In genomic region chr15:64030123-64030522, GRCh38 we compare ENCODE assay signal across 28 cellular contexts. TPM values are rescaled to one million over a fixed set of nuclear protein-coding genes. Genes with fewer than 3 reads are reported as not detected.
"Had no signal": no experiment of that assay in that cellular context is flagged by ENCODE, and none has a peak within 500 bp of the region (broad histone marks: within the 10 kb centered on the region; RNA-seq: fewer than 3 reads in every experiment).

No MANE protein-coding gene starts in this region.

- H3K36me3 ChIP-seq: adrenal gland, ascending aorta, brain microvascular endothelial cell, pancreas, prostate gland, sigmoid colon, thoracic aorta had no signal

- H3K4me3 ChIP-seq: adrenal gland, ascending aorta, pancreas, prostate gland, sigmoid colon, smooth muscle cell, thoracic aorta had no signal

- H3K27me3 ChIP-seq: adrenal gland, ascending aorta, brain microvascular endothelial cell, pancreas, sigmoid colon had no signal

- H3K27ac ChIP-seq: adrenal gland, ascending aorta, brain microvascular endothelial cell, pancreas, prostate gland, sigmoid colon, thoracic aorta had no signal

- H3K4me1 ChIP-seq: ascending aorta, prostate gland had no signal

- H3K4me3 Mint-ChIP-seq: activated B cell treated with CpG ODN at 0.5 μM for 24 hours; activated T-cell treated with anti-CD3 and anti-CD28 coated beads, Interleukin-2, amount 50 U/mL, for 4 hours; dendritic cell treated with granulocyte-macrophage colony-stimulating factor and Interleukin-4, amounts not matched to agents 40 ng/mL and 50 ng/mL, for 4 days; neural crest cell; T-cell; T-helper 2 cell treated with Interferon-gamma antibody and Interleukin-4, amounts not matched to agents 5 μg/mL and 100 μg/mL, for 36 hours had no signal

- H3K27me3 Mint-ChIP-seq: activated B cell treated with CpG ODN at 0.5 μM for 24 hours, naive B cell, T-cell had no signal

- H3K27ac Mint-ChIP-seq: activated B cell treated with CpG ODN at 0.5 μM for 24 hours; dendritic cell treated with granulocyte-macrophage colony-stimulating factor and Interleukin-4, amounts not matched to agents 40 ng/mL and 50 ng/mL, for 4 days; naive B cell; T-helper 2 cell treated with Interferon-gamma antibody and Interleukin-4, amounts not matched to agents 5 μg/mL and 100 μg/mL, for 36 hours had no signal

- FAIRE-seq: frontal cortex, keratinocyte, pancreas, urothelium cell line had no signal

- H3K9me3 ChIP-seq: adrenal gland, ascending aorta, pancreas, prostate gland, sigmoid colon, thoracic aorta had no signal

- DNase-seq: activated B cell treated with CpG ODN at 0.5 μM for 24 hours; activated naive CD4-positive, alpha-beta T cell; activated T-cell treated with anti-CD3 and anti-CD28 coated beads, Interleukin-2, amount 50 U/mL, for 4 hours; adrenal gland; brain microvascular endothelial cell; effector CD8-positive, alpha-beta T cell; glutamatergic neuron; left colon; mammary epithelial cell; naive B cell; pancreas; retina; sigmoid colon; stimulated activated CD4-positive, alpha-beta T cell treated with anti-CD3 and anti-CD28 coated beads, Interleukin-1b, Interleukin-23, amount 100 ng/mL, for 48 hours; stimulated activated naive CD4-positive, alpha-beta T cell treated with Interleukin-2 at 50 U/mL for 16 hours; T-cell; trophoblast cell had no signal

- H3K36me3 Mint-ChIP-seq: activated naive CD4-positive, alpha-beta T cell treated with anti-CD3 and anti-CD28 coated beads, Interleukin-2, amount 50 U/mL, for 72 hours; naive B cell; T-cell had no signal

- H3K9me3 Mint-ChIP-seq: activated B cell treated with CpG ODN at 0.5 μM for 24 hours; activated naive CD4-positive, alpha-beta T cell treated with anti-CD3 and anti-CD28 coated beads, Interleukin-2, amount 50 U/mL, for 72 hours; activated T-cell treated with anti-CD3 and anti-CD28 coated beads, Interleukin-2, amount 50 U/mL, for 4 hours; dendritic cell treated with granulocyte-macrophage colony-stimulating factor and Interleukin-4, amounts not matched to agents 40 ng/mL and 50 ng/mL, for 4 days; naive B cell; neural crest cell; T-cell; T-helper 2 cell treated with Interferon-gamma antibody and Interleukin-4, amounts not matched to agents 5 μg/mL and 100 μg/mL, for 36 hours had no signal

RNA-seq across cellular contexts. Expression of gene DAPK2, which starts 16.2 kb away (rescaled TPM):
- total RNA-seq: smooth muscle cell had no signal
